ENCODE assay signal across 28 cellular contexts in the genomic region with DNA sequence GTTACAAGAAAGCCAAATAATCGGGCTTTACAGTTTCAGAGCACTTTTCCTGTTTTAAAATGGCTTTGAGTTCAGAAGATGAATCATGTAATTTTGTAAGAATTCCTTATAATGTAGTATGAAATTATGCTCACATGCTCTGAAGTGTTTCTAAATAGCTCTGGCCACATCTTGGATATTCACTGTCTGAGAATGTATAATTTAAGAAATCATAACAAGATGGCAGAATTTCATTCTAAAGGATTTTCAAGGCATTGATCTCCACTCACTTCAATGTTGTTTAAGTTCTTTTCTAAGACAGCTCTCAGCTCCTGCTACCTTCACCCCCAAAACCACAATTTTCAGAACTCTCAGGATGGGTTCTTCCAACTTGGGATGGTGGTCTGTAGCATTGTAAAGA.
DNase-seq lines count a peak whose midpoint lies in the region.
"Had no signal": no experiment of that assay in that cellular context is flagged by ENCODE, and none has a peak within 500 bp of the region (broad histone marks: within the 10 kb centered on the region; RNA-seq: fewer than 3 reads in every experiment).

No MANE protein-coding gene starts in this region.

- H3K27me3 ChIP-seq in skeletal muscle satellite cell (ENCODE audit: control insufficient read depth, insufficient read depth, low read length) = no peaks in the 10 kb centered on the region
- H3K27me3 ChIP-seq: body of pancreas, hepatocyte, spleen, uterus had no signal

- H3K4me2 ChIP-seq in skeletal muscle satellite cell (ENCODE audit: low read length) = peak overlapping the region; percentile 63
- H3K4me2 ChIP-seq: hepatocyte had no signal

- H3K9ac ChIP-seq in skeletal muscle satellite cell (ENCODE audit: low read depth, low read length) = peak overlapping the region; percentile 83

- H3K9me3 ChIP-seq in skeletal muscle satellite cell (replicated peaks; ENCODE audit: low read length) = no peaks in the 10 kb centered on the region
- H3K9me3 ChIP-seq: body of pancreas, HAP-1, spleen, thoracic aorta, uterus had no signal

- DNase-seq in GM03348 (ENCODE audit: low spot score) = peak; percentile 63
- DNase-seq in astrocyte of the hippocampus (ENCODE audit: low read depth, low spot score) = peak; percentile 3
- peak; percentile 85 for DNase-seq in fibroblast of peridontal ligament (ENCODE audit: extremely low read depth)
- DNase-seq in kidney glomerular epithelial cell (lab: John Stamatoyannopoulos, UW) = no peak
- DNase-seq in GF-D8 (lab: John Stamatoyannopoulos, UW) = no peak
- DNase-seq in NCI-H82 treated with DMSO at 0.1 percent for 48 hours (lab: John Stamatoyannopoulos, UW; ENCODE audit: unreplicated experiment) = no peak
- DNase-seq: activated CD4-positive, alpha-beta T cell treated with anti-CD3 and anti-CD28 coated beads, Interleukin-2, amount 50 U/mL, for 4 hours; activated CD8-positive, alpha-beta memory T cell treated with anti-CD3 and anti-CD28 coated beads, Interleukin-2, amount 50 U/mL, for 4 hours; body of pancreas; CD4-positive, alpha-beta memory T cell; cortex of kidney; foreskin keratinocyte; mesendoderm; NCI-H2081 treated with DMSO at 0.1 percent for 48 hours; NCI-H446; NCI-H82; nucleus accumbens; OCI-M1; SHP77; spleen; stimulated activated CD4-positive, alpha-beta T cell treated with anti-CD3 and anti-CD28 coated beads, Interleukin-4, amount 100 ng/mL, for 24 hours; stimulated activated naive CD4-positive, alpha-beta T cell treated with Interleukin-2 at 50 U/mL for 16 hours; SW 1271; uterus had no signal

- no peaks in the 10 kb centered on the region for H3K36me3 ChIP-seq in skeletal muscle satellite cell (ENCODE audit: insufficient read depth, low read length)
- H3K36me3 ChIP-seq: HAP-1, spleen, thoracic aorta, uterus had no signal

- H3K4me3 ChIP-seq in skeletal muscle satellite cell (ENCODE audit: low read length) = no peak overlapping the region
- H3K4me3 ChIP-seq: body of pancreas, HAP-1, hepatocyte, spleen, thoracic aorta, uterus had no signal

- H3K4me1 ChIP-seq in skeletal muscle satellite cell (ENCODE audit: control insufficient read depth, insufficient read depth, low read length) = peaks cover 51% of the 10 kb centered on the region
- H3K4me1 ChIP-seq: HAP-1, spleen, uterus had no signal

Comparison
In these comparisons a context has a peak if more than half of its experiments do, and no peak if none do; other contexts are left out.
1. DNase-seq: peak in GM03348 (single experiment), astrocyte of the hippocampus (single experiment) and fibroblast of peridontal ligament (single experiment); none in kidney glomerular epithelial cell (single experiment), GF-D8 (single experiment) and NCI-H82 treated with DMSO at 0.1 percent for 48 hours (single experiment).